Comparison of ENCODE assay signal across 8 cellular contexts in the genomic region with DNA sequence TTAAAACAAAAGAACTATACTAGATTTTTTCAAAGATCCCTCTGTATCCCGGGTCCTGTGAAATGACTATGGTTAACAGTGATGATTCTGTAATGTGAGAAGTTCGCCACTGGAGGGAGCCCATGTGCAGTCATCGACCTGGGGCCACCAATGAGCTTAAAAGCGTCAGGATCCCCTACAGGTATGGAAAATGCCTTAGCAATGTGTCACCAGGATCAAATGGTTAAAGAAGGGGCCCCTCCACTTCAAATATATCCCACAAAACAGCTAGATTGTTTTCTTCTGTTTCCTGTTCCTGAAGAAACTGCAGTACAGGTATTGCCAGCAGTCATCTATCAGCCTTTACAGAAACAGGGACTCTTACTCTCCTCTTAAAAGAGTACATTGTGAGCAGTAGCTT.
DNase-seq lines count a peak whose midpoint lies in the region; ATAC-seq and TF ChIP-seq lines count a peak whose summit lies in the region.

No MANE protein-coding gene starts in this region.

- ATAC-seq in GM19043 (IDR thresholded peaks at IDR 0.05; ENCODE audit: low read depth, unreplicated experiment), result peak; percentile 23

- TF ChIP-seq CTCF in AG09309 (IDR thresholded peaks at IDR 0.05; ENCODE audit: control insufficient read depth, insufficient read depth, low read depth, low read length, missing control alignments), result peak; percentile 80

- no peak for DNase-seq in AG09309 (ENCODE audit: low read depth)
- DNase-seq in NCI-H1048 (lab: John Stamatoyannopoulos, UW), result peak; percentile 49
- DNase-seq in T-helper 9 cell, result peak; percentile 68
- DNase-seq in astrocyte of the hippocampus (ENCODE audit: low read depth, low spot score), result peak; percentile 78
- DNase-seq in iPS DF 4.7 (ENCODE audit: extremely low read depth, low spot score), result peak; percentile 88
- peak; percentile 80 for DNase-seq in stimulated activated CD4-positive, alpha-beta T cell treated with anti-CD3 and anti-CD28 coated beads, Interleukin-15, amount 100 ng/mL, for 24 hours
- DNase-seq in NCI-H128 (lab: John Stamatoyannopoulos, UW; ENCODE audit: unreplicated experiment), result no peak

- H3K4me3 ChIP-seq in AG09309 (ENCODE audit: control insufficient read depth, low read depth, low read length), result no peak overlapping the region

Comparison
In these comparisons a context has a peak if more than half of its experiments do, and no peak if none do; other contexts are left out.
1. DNase-seq: peak in NCI-H1048 (single experiment), T-helper 9 cell (single experiment), astrocyte of the hippocampus (single experiment), iPS DF 4.7 (single experiment) and stimulated activated CD4-positive, alpha-beta T cell treated with anti-CD3 and anti-CD28 coated beads, Interleukin-15, amount 100 ng/mL, for 24 hours (single experiment); none in AG09309 (single experiment) and NCI-H128 (single experiment).